In the genomic region with DNA sequence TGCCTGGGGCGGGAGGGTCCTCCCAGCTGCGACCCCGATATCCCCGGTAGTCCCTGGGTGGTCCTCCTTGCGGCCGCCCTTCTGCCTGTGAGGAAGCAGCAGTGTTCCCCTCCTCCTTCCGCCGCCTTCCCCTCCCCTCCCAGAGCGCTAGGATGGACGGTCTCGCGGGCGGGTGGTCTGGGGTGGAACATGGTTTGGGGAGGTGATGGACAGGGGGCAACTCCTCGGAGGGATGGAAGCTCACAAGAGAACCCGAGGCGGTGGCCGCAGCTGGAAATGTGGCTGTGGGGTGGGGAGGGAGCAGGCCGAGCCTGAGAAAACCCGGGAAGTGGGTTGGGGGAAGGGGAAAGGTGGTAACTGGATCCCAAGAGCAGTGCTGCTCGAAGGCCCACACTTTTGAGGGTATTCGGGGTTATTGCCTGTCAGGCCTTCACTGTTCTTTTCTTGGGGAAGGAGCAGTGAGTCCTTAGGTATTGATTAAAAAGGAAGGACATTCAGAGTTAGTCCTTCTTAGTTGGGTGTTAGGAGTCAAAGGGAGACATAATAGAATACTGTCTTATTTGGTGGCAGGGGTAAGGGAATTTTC, we compare ENCODE assay signal across 8 cellular contexts. TPM values are rescaled to one million over a fixed set of nuclear protein-coding genes. Genes with fewer than 3 reads are reported as not detected.
A peak's percentile ranks its signal among the peaks of the same experiment; 100 is the strongest.
DNase-seq lines count a peak whose midpoint lies in the region; ATAC-seq and TF ChIP-seq lines count a peak whose summit lies in the region.

No MANE protein-coding gene starts in this region.

- peak overlapping the region; percentile 79 to 97 (median 93) for H3K4me3 ChIP-seq in BLaER1 treated with 17β-estradiol and CSF1 and Interleukin-3, amounts not matched to agents 10 nM and 100 nM

- H3K4me1 ChIP-seq in BLaER1 treated with 17β-estradiol and CSF1 and Interleukin-3, amounts not matched to agents 10 nM and 100 nM, result peaks cover 14 to 38% (median 26%) of the 10 kb centered on the region in 10 experiments

- H3K27ac ChIP-seq in BLaER1 treated with 17β-estradiol and CSF1 and Interleukin-3, amounts not matched to agents 10 nM and 100 nM, result peak overlapping the region; percentile 85 to 98 (median 97)

- no peaks in the 10 kb centered on the region for H3K27me3 ChIP-seq in BLaER1 treated with 17β-estradiol and CSF1 and Interleukin-3, amounts not matched to agents 10 nM and 100 nM

- H3K4me2 ChIP-seq in BLaER1 treated with 17β-estradiol and CSF1 and Interleukin-3, amounts not matched to agents 10 nM and 100 nM, result peak overlapping the region; percentile 74 to 95 (median 85)

- DNase-seq in cerebellum (ENCODE audit: low spot score) (peak; percentile 43), left kidney (ENCODE audit: low read depth, low spot score) (peak; percentile 87), OCI-M2 (lab: John Stamatoyannopoulos, UW; ENCODE audit: unreplicated experiment) (no peak)
- DNase-seq in stimulated activated CD4-positive, alpha-beta T cell treated with anti-CD3 and anti-CD28 coated beads, Interleukin-4, amount 100 ng/mL, for 1 hour, result peak; percentile 50

- ATAC-seq in GM19351 (IDR thresholded peaks at IDR 0.05; ENCODE audit: unreplicated experiment) (peak; percentile 20), HG03520 (IDR thresholded peaks at IDR 0.05; ENCODE audit: unreplicated experiment) (peak; percentile 13), SK-N-SH treated with all-trans-retinoic acid at 6 μM for 48 hours (peak; percentile 57)

- peaks cover 41 to 53% (median 50%) of the 10 kb centered on the region in 11 experiments for H4K20me1 ChIP-seq in BLaER1 treated with 17β-estradiol and CSF1 and Interleukin-3, amounts not matched to agents 10 nM and 100 nM

- peak overlapping the region; percentile 89 to 98 (median 96) for H3K9ac ChIP-seq in BLaER1 treated with 17β-estradiol and CSF1 and Interleukin-3, amounts not matched to agents 10 nM and 100 nM

- H3K36me3 ChIP-seq in BLaER1 treated with 17β-estradiol and CSF1 and Interleukin-3, amounts not matched to agents 10 nM and 100 nM, result peaks cover 19 to 24% (median 22%) of the 10 kb centered on the region in 11 experiments

- no peaks in the 10 kb centered on the region for H3K9me3 ChIP-seq in BLaER1 treated with 17β-estradiol and CSF1 and Interleukin-3, amounts not matched to agents 10 nM and 100 nM (replicated peaks in 1 of 11)

TF ChIP-seq in SK-N-SH treated with all-trans-retinoic acid at 6 μM for 48 hours, 23 proteins besides CTCF, POLR2A, EP300 and RAD21:
- TF ChIP-seq ZNF8 (CRISPR knock-in tag; IDR thresholded peaks at IDR 0.05), result no peak
- TF ChIP-seq GLIS3 (CRISPR knock-in tag; IDR thresholded peaks at IDR 0.05), result no peak

RNA-seq across cellular contexts. Expression of a gene that starts 0.6 kb away (rescaled TPM):
- 60.8 TPM for total RNA-seq in cerebellum

RNA-seq across cellular contexts. Expression of a gene that starts 59.9 kb away (rescaled TPM):
- total RNA-seq in cerebellum, result 24.4 TPM
